ENCODE assay signal across 29 cellular contexts in the genomic region with DNA sequence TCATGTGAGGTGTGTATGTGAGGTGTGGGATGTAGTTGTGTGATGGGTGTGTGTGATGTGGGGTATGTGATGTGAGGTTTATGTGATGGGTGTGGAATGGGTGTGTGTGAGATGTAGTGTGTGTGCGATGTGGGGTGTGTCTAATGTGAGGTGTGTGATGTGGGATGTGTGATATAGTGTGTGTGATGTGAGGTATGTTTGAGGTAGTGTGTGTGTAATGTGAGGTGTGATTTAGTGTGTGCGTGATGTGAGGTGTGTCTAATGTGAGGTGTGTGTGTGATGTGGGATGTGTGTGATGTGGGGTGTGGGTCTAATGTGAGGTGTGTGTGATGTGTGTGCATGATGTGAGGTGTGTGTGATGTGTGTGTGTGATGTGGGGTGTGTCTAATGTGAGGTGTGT. TPM values are rescaled to one million over a fixed set of nuclear protein-coding genes. Genes with fewer than 3 reads are reported as not detected.
"Had no signal": no experiment of that assay in that cellular context is flagged by ENCODE, and none has a peak within 500 bp of the region (broad histone marks: within the 10 kb centered on the region; RNA-seq: fewer than 3 reads in every experiment).

No MANE protein-coding gene starts in this region.

- H3K4me2 ChIP-seq: hepatocyte had no signal

- H3K9me3 ChIP-seq: heart right ventricle, left lung, lower lobe of right lung, pancreas, prostate gland, spleen, suprapubic skin, thoracic aorta, tibial nerve, upper lobe of left lung, vagina had no signal

- DNase-seq: heart right ventricle; left colon; left lung; lower lobe of right lung; mammary epithelial cell; mesendoderm; naive B cell; natural killer cell; nephron progenitor cell; nucleus accumbens; pancreas; posterior cingulate gyrus; retina; sigmoid colon; small intestine; spleen; stimulated activated CD4-positive, alpha-beta T cell treated with anti-CD3 and anti-CD28 coated beads, Interleukin-4, amount 100 ng/mL, for 24 hours; stimulated activated naive CD4-positive, alpha-beta T cell; upper lobe of left lung had no signal

- H3K4me1 Mint-ChIP-seq: naive B cell; natural killer cell; stimulated activated effector memory CD8-positive, alpha-beta T cell treated with anti-CD3 and anti-CD28 coated beads, Interleukin-12 subunit alpha, Interleukin-12 subunit beta, amount 100 ng/mL, for 72 hours had no signal

- H3K27ac Mint-ChIP-seq: mesothelial cell of epicardium; naive B cell; natural killer cell; nephron progenitor cell; stimulated activated effector memory CD8-positive, alpha-beta T cell treated with anti-CD3 and anti-CD28 coated beads, Interleukin-12 subunit alpha, Interleukin-12 subunit beta, amount 100 ng/mL, for 72 hours; stimulated activated naive CD8-positive, alpha-beta T cell treated with anti-CD3 and anti-CD28 coated beads, Interleukin-15, Interleukin-2, amounts not matched to agents 100 ng/mL and 50 ng/mL, for 24 hours had no signal

- H3K36me3 Mint-ChIP-seq: mesothelial cell of epicardium; naive B cell; natural killer cell; stimulated activated effector memory CD8-positive, alpha-beta T cell treated with anti-CD3 and anti-CD28 coated beads, Interleukin-12 subunit alpha, Interleukin-12 subunit beta, amount 100 ng/mL, for 72 hours had no signal

- H3K4me1 ChIP-seq: left lung, lower lobe of right lung, pancreas, prostate gland, spleen, upper lobe of left lung had no signal

- H3K27me3 Mint-ChIP-seq: naive B cell had no signal

- H2AFZ ChIP-seq: hepatocyte had no signal

- H3K4me3 ChIP-seq: heart right ventricle, hepatocyte, left lung, lower lobe of right lung, pancreas, prostate gland, sigmoid colon, spleen, suprapubic skin, thoracic aorta, tibial nerve, upper lobe of left lung, vagina had no signal

- H3K27me3 ChIP-seq: hepatocyte, left lung, pancreas, sigmoid colon, tibial nerve, upper lobe of left lung, vagina had no signal

- H3K27ac ChIP-seq: heart right ventricle, hepatocyte, left lung, lower lobe of right lung, pancreas, prostate gland, sigmoid colon, spleen, suprapubic skin, thoracic aorta, tibial nerve, upper lobe of left lung had no signal

- H3K9me3 Mint-ChIP-seq: mesothelial cell of epicardium; natural killer cell; nephron progenitor cell; stimulated activated effector memory CD8-positive, alpha-beta T cell treated with anti-CD3 and anti-CD28 coated beads, Interleukin-12 subunit alpha, Interleukin-12 subunit beta, amount 100 ng/mL, for 72 hours; stimulated activated naive CD8-positive, alpha-beta T cell treated with anti-CD3 and anti-CD28 coated beads, Interleukin-15, Interleukin-2, amounts not matched to agents 100 ng/mL and 50 ng/mL, for 24 hours had no signal

- H3K4me3 Mint-ChIP-seq: mesothelial cell of epicardium; naive B cell; natural killer cell; nephron progenitor cell; stimulated activated effector memory CD8-positive, alpha-beta T cell treated with anti-CD3 and anti-CD28 coated beads, Interleukin-12 subunit alpha, Interleukin-12 subunit beta, amount 100 ng/mL, for 72 hours; stimulated activated naive CD8-positive, alpha-beta T cell treated with anti-CD3 and anti-CD28 coated beads, Interleukin-15, Interleukin-2, amounts not matched to agents 100 ng/mL and 50 ng/mL, for 24 hours had no signal

- FAIRE-seq: keratinocyte, pancreas, small intestine had no signal

- H3K36me3 ChIP-seq: heart right ventricle, left lung, lower lobe of right lung, pancreas, prostate gland, sigmoid colon, spleen, suprapubic skin, thoracic aorta, tibial nerve, upper lobe of left lung, vagina had no signal

- H3K79me2 ChIP-seq: hepatocyte had no signal

RNA-seq across cellular contexts. Expression of a gene that starts 55.3 kb away (rescaled TPM):
- total RNA-seq: natural killer cell had no signal
